Comparison of ENCODE assay signal across 2 cellular contexts in genomic region chr7:74235525-74236269, GRCh38.
TF ChIP-seq lines count a peak whose summit lies in the region.

No MANE protein-coding gene starts in this region.

TF ChIP-seq in HEK293T, 16 proteins besides CTCF, POLR2A, EP300 and RAD21:
- no peak for TF ChIP-seq FOXA1 (IDR thresholded peaks at IDR 0.05)
- TF ChIP-seq BHLHE40 (IDR thresholded peaks at IDR 0.05; ENCODE audit: borderline replicate concordance), result no peak
- no peak for TF ChIP-seq PKNOX1 (IDR thresholded peaks at IDR 0.05)
- TF ChIP-seq ELF4 (IDR thresholded peaks at IDR 0.05), result no peak
- no peak for TF ChIP-seq HDGF (IDR thresholded peaks at IDR 0.05; ENCODE audit: borderline replicate concordance)
- TF ChIP-seq LEF1 (IDR thresholded peaks at IDR 0.05; ENCODE audit: borderline replicate concordance), result no peak
- TF ChIP-seq SUZ12 (IDR thresholded peaks at IDR 0.05), result no peak
- no peak for TF ChIP-seq CTBP1 (IDR thresholded peaks at IDR 0.05; ENCODE audit: borderline replicate concordance)
- no peak for TF ChIP-seq TARDBP (IDR thresholded peaks at IDR 0.05)
- TF ChIP-seq ZNF384 (IDR thresholded peaks at IDR 0.05), result no peak
- no peak for TF ChIP-seq SP1 (IDR thresholded peaks at IDR 0.05)
- TF ChIP-seq ARNT (IDR thresholded peaks at IDR 0.05), result no peak
- TF ChIP-seq FOXM1 (IDR thresholded peaks at IDR 0.05; ENCODE audit: borderline replicate concordance), result no peak
- TF ChIP-seq L3MBTL2 (conservative IDR thresholded peaks at IDR 0.05), result no peak
- no peak for TF ChIP-seq FOXK2 (IDR thresholded peaks at IDR 0.05)
- TF ChIP-seq NFRKB (IDR thresholded peaks at IDR 0.05), result no peak

TF ChIP-seq in WTC11, 78 proteins besides CTCF, POLR2A, EP300 and RAD21:
- TF ChIP-seq FOXK1 (CRISPR knock-in tag; IDR thresholded peaks at IDR 0.05), result no peak
- TF ChIP-seq PRRX2 (CRISPR knock-in tag; IDR thresholded peaks at IDR 0.05), result no peak
- no peak for TF ChIP-seq PREB (CRISPR knock-in tag; IDR thresholded peaks at IDR 0.05; ENCODE audit: borderline replicate concordance)
- no peak for TF ChIP-seq ARID4B (CRISPR knock-in tag; IDR thresholded peaks at IDR 0.05; ENCODE audit: borderline replicate concordance)
- no peak for TF ChIP-seq ZNF671 (CRISPR knock-in tag; IDR thresholded peaks at IDR 0.05)
- no peak for TF ChIP-seq GRHL2 (CRISPR knock-in tag; IDR thresholded peaks at IDR 0.05; ENCODE audit: insufficient replicate concordance, severe bottlenecking)
- no peak for TF ChIP-seq ATF2 (CRISPR knock-in tag; IDR thresholded peaks at IDR 0.05; ENCODE audit: borderline replicate concordance, low read depth)
- TF ChIP-seq ZSCAN18 (CRISPR knock-in tag; IDR thresholded peaks at IDR 0.05), result no peak
- no peak for TF ChIP-seq JAZF1 (CRISPR knock-in tag; IDR thresholded peaks at IDR 0.05)
- no peak for TF ChIP-seq ELF4 (CRISPR knock-in tag; IDR thresholded peaks at IDR 0.05; ENCODE audit: low read depth)
- TF ChIP-seq ATF3 (CRISPR knock-in tag; conservative IDR thresholded peaks at IDR 0.05), result no peak
- no peak for TF ChIP-seq EMX1 (CRISPR knock-in tag; IDR thresholded peaks at IDR 0.05)
